Comparison of ENCODE assay signal across 18 cellular contexts in the genomic region with DNA sequence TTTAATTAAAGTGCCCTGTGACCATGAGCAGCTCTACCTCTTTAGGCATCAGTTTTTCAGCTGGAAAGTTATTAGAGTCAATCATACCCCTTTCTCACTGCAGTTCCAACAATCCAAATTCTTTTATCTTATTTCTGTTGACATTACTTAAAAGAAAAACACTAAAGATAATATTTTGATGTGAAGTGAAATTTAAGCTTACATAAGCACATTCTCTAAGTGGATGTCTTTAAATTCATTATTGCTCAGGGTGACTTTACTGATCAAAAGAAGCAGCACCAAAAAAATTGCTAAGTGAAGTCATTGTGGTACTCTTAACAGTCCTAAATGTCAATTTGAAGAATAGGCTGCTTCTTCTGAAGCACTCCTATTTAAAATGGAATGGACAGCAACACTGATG.
DNase-seq lines count a peak whose midpoint lies in the region; ATAC-seq, FAIRE-seq and TF ChIP-seq lines count a peak whose summit lies in the region.
"Had no signal": no experiment of that assay in that cellular context is flagged by ENCODE, and none has a peak within 500 bp of the region (broad histone marks: within the 10 kb centered on the region; RNA-seq: fewer than 3 reads in every experiment).

No MANE protein-coding gene starts in this region.

- no peak for TF ChIP-seq POLR2A in HepG2 (IDR thresholded peaks at IDR 0.05; ENCODE audit: insufficient read depth in 1 of 2, low read depth in 2 of 2, low read length in 2 of 2)
- no peak for TF ChIP-seq POLR2A in right lobe of liver (IDR thresholded peaks at IDR 0.05)
- no peak for TF ChIP-seq POLR2A in K562 (conservative IDR thresholded peaks at IDR 0.05)

- H3K9ac ChIP-seq in HepG2 (ENCODE audit: insufficient read depth, low read depth, low read length) (no peak overlapping the region), K562 (ENCODE audit: insufficient read depth in 1 of 2, low read depth in 2 of 2, low read length in 2 of 2) (no peak overlapping the region)

- no peaks in the 10 kb centered on the region for H3K36me3 Mint-ChIP-seq in activated T-helper 17 cell treated with anti-CD3 and anti-CD28 coated beads, Interleukin-2, amount 50 U/mL, for 72 hours (ENCODE audit: low read depth)
- H3K36me3 Mint-ChIP-seq: CD4-positive, alpha-beta memory T cell had no signal

- intact Hi-C loops in HepG2 (cut with micrococcal nuclease; ENCODE audit: unreplicated experiment), result no loop called here
- intact Hi-C loops in right lobe of liver (cut with DNase I), result no loop called here
- intact Hi-C loops in K562 (cut with micrococcal nuclease), result no loop called here
- intact Hi-C loops in right cardiac atrium (cut with DNase I), result no loop called here

- H4K20me1 ChIP-seq in HepG2 (ENCODE audit: insufficient read depth, low read length), result no peaks in the 10 kb centered on the region
- H4K20me1 ChIP-seq in K562 (replicated peaks; ENCODE audit: control insufficient read depth, insufficient read depth, low read length), result no peaks in the 10 kb centered on the region

- H3K9me1 ChIP-seq in K562 (ENCODE audit: control insufficient read depth, insufficient read depth, low read length), result no peaks in the 10 kb centered on the region

- H3K27ac ChIP-seq in HepG2 (ENCODE audit: extremely low read length, insufficient read depth, low read length), result no peak overlapping the region
- H3K27ac ChIP-seq in right lobe of liver, result no peak overlapping the region
- H3K27ac ChIP-seq in K562 (ENCODE audit: extremely low read depth, low read depth, low read length), result no peak overlapping the region
- no peak overlapping the region for H3K27ac ChIP-seq in right cardiac atrium (ENCODE audit: low read length)

- H3K36me3 ChIP-seq in HepG2 (replicated peaks in 1 of 2; ENCODE audit: control insufficient read depth in 1 of 2, insufficient read depth in 2 of 2, low read length in 2 of 2) (no peaks in the 10 kb centered on the region), right lobe of liver (no peaks in the 10 kb centered on the region), K562 (ENCODE audit: control insufficient read depth, insufficient read depth, low read length) (no peaks in the 10 kb centered on the region)

- H3K27me3 Mint-ChIP-seq in activated T-helper 17 cell treated with anti-CD3 and anti-CD28 coated beads, Interleukin-2, amount 50 U/mL, for 72 hours, result no peaks in the 10 kb centered on the region
- H3K27me3 Mint-ChIP-seq: CD4-positive, alpha-beta memory T cell had no signal

- CTCF ChIA-PET in HepG2 (lab: Yijun Ruan, JAX; ENCODE audit: low intra/inter-chr PET ratio, low total read pairs) (no interaction called here), K562 (lab: Yijun Ruan, JAX; ENCODE audit: low intra/inter-chr PET ratio) (no interaction called here)

- H3K4me2 ChIP-seq in HepG2 (ENCODE audit: low read depth, low read length), result no peak overlapping the region
- no peak overlapping the region for H3K4me2 ChIP-seq in K562 (ENCODE audit: insufficient read depth, low read length)
- H3K4me2 ChIP-seq: GM23338 had no signal

- DNase-seq in HepG2 (ENCODE audit: low spot score), result no peak
- no peak for DNase-seq in right lobe of liver
- no peak for DNase-seq in K562 (ENCODE audit: extremely low read depth in 1 of 4, low spot score in 3 of 4)
- peak; percentile 44 for DNase-seq in pons (ENCODE audit: low spot score)
- no peak for DNase-seq in right cardiac atrium
- DNase-seq: 8988T; CD4-positive, alpha-beta memory T cell; DMS 273 treated with DMSO at 0.1 percent for 48 hours; DMS79; EL; GDM1; H9 had no signal

- ATAC-seq in HepG2 (no peak), right lobe of liver (no peak), K562 (no peak), right cardiac atrium (no peak)
- ATAC-seq in activated T-helper 17 cell treated with anti-CD3 and anti-CD28 coated beads, Interleukin-2, amount 50 U/mL, for 72 hours (replicated peaks), result no peak
- ATAC-seq: GM12878, GM23338, HCT116 had no signal

- no peaks in the 10 kb centered on the region for H3K9me3 Mint-ChIP-seq in activated T-helper 17 cell treated with anti-CD3 and anti-CD28 coated beads, Interleukin-2, amount 50 U/mL, for 72 hours
- H3K9me3 Mint-ChIP-seq: CD4-positive, alpha-beta memory T cell; GM23338; H9 had no signal

- H3K27ac Mint-ChIP-seq in activated T-helper 17 cell treated with anti-CD3 and anti-CD28 coated beads, Interleukin-2, amount 50 U/mL, for 72 hours, result no peak overlapping the region
- H3K27ac Mint-ChIP-seq: CD4-positive, alpha-beta memory T cell; H9 had no signal

- TF ChIP-seq CTCF in HepG2 (CRISPR knock-in tag; IDR thresholded peaks at IDR 0.05), result no peak
- no peak for TF ChIP-seq CTCF in right lobe of liver (IDR thresholded peaks at IDR 0.05)
- no peak for TF ChIP-seq CTCF in K562 (IDR thresholded peaks at IDR 0.05 in 2 of 3, conservative IDR thresholded peaks at IDR 0.05 in 1 of 3; ENCODE audit: insufficient read depth in 2 of 3, low read depth in 1 of 3, low read length in 3 of 3)

- no TSS peak for BruUV-seq in HepG2 (replicated peaks; lab: Mats Ljungman, UMichigan)
- no TSS peak for BruUV-seq in K562 (replicated peaks; lab: Mats Ljungman, UMichigan)

- no peaks in the 10 kb centered on the region for H3K9me3 ChIP-seq in HepG2 (ENCODE audit: low read length)
- no peaks in the 10 kb centered on the region for H3K9me3 ChIP-seq in right lobe of liver
- no peaks in the 10 kb centered on the region for H3K9me3 ChIP-seq in K562 (replicated peaks; ENCODE audit: control insufficient read depth, insufficient read depth, low read depth, low read length)
- H3K9me3 ChIP-seq in right cardiac atrium (ENCODE audit: control insufficient read depth, low read length), result no peaks in the 10 kb centered on the region

- POLR2A ChIA-PET in HepG2 (lab: Yijun Ruan, JAX) (no interaction called here), K562 (lab: Yijun Ruan, JAX) (no interaction called here)

- H3K4me3 Mint-ChIP-seq in activated T-helper 17 cell treated with anti-CD3 and anti-CD28 coated beads, Interleukin-2, amount 50 U/mL, for 72 hours, result no peak overlapping the region
- H3K4me3 Mint-ChIP-seq: CD4-positive, alpha-beta memory T cell; GM23338; H9 had no signal

- no peaks in the 10 kb centered on the region for H3K27me3 ChIP-seq in HepG2 (ENCODE audit: control insufficient read depth in 1 of 2, insufficient read depth in 2 of 2, low read length in 2 of 2)
- no peaks in the 10 kb centered on the region for H3K27me3 ChIP-seq in right lobe of liver
- no peaks in the 10 kb centered on the region for H3K27me3 ChIP-seq in K562 (ENCODE audit: control insufficient read depth in 2 of 2, insufficient read depth in 2 of 2, low read length in 2 of 2)
- no peaks in the 10 kb centered on the region for H3K27me3 ChIP-seq in right cardiac atrium (ENCODE audit: control insufficient read depth, insufficient read depth)

- no peak for FAIRE-seq in HepG2 (lab: Jason Lieb, UNC)
- FAIRE-seq in K562 (lab: Jason Lieb, UNC), result no peak
- FAIRE-seq: D721Med, GM12878, GM19239 had no signal

- no peaks in the 10 kb centered on the region for H3K79me2 ChIP-seq in HepG2 (ENCODE audit: insufficient read depth, low read length)
- H3K79me2 ChIP-seq in K562 (ENCODE audit: control insufficient read depth, insufficient read depth, low read length), result no peaks in the 10 kb centered on the region

- TF ChIP-seq RAD21 in HepG2 (CRISPR knock-in tag; IDR thresholded peaks at IDR 0.05) (no peak), K562 (CRISPR knock-in tag; conservative IDR thresholded peaks at IDR 0.05 in 1 of 2, IDR thresholded peaks at IDR 0.05 in 1 of 2) (no peak)

- TF ChIP-seq EP300 in HepG2 (IDR thresholded peaks at IDR 0.05; ENCODE audit: low read depth in 2 of 2, low read length in 2 of 2) (no peak), HepG2 (CRISPR knock-in tag; IDR thresholded peaks at IDR 0.05; ENCODE audit: borderline replicate concordance) (no peak), K562 (IDR thresholded peaks at IDR 0.05; ENCODE audit: low read length) (no peak)

- in situ Hi-C loops in HepG2 (cut with HindIII; ENCODE audit: extremely low pct_ligation_motif_present, low pct_unique_long_range_greater_than_20kb) (no loop called here), K562 (cut with MboI) (no loop called here)

- no peak overlapping the region for H3K4me3 ChIP-seq in HepG2 (replicated peaks in 1 of 3; ENCODE audit: insufficient read depth in 1 of 3, low read depth in 2 of 3, low read length in 3 of 3)
- no peak overlapping the region for H3K4me3 ChIP-seq in right lobe of liver
- no peak overlapping the region for H3K4me3 ChIP-seq in K562
- H3K4me3 ChIP-seq in right cardiac atrium (ENCODE audit: low read length), result no peak overlapping the region
- H3K4me3 ChIP-seq: GM12878, GM23338 had no signal

- no peak overlapping the region for H2AFZ ChIP-seq in HepG2 (ENCODE audit: low read length)
- H2AFZ ChIP-seq in K562 (ENCODE audit: low read depth, low read length), result no peak overlapping the region
- H2AFZ ChIP-seq: GM23338 had no signal

- H3K4me1 Mint-ChIP-seq in activated T-helper 17 cell treated with anti-CD3 and anti-CD28 coated beads, Interleukin-2, amount 50 U/mL, for 72 hours, result no peaks in the 10 kb centered on the region
- H3K4me1 Mint-ChIP-seq: CD4-positive, alpha-beta memory T cell had no signal

- H3K4me1 ChIP-seq in HepG2 (ENCODE audit: insufficient read depth, low read length) (no peaks in the 10 kb centered on the region), right lobe of liver (no peaks in the 10 kb centered on the region), K562 (replicated peaks in 1 of 2; ENCODE audit: control insufficient read depth in 2 of 2, insufficient read depth in 2 of 2, low read length in 2 of 2) (no peaks in the 10 kb centered on the region), right cardiac atrium (ENCODE audit: control insufficient read depth, insufficient read depth, low read length) (no peaks in the 10 kb centered on the region)

TF ChIP-seq in HepG2, 621 proteins besides CTCF, POLR2A, EP300 and RAD21 (continues in another document):
- TF ChIP-seq KLF13 (CRISPR knock-in tag; IDR thresholded peaks at IDR 0.05) (no peak), NFE2L1 (CRISPR knock-in tag; IDR thresholded peaks at IDR 0.05; ENCODE audit: borderline replicate concordance) (no peak)

TF ChIP-seq in K562, 482 proteins besides CTCF, POLR2A, EP300 and RAD21:
- TF ChIP-seq, protein P1, sequence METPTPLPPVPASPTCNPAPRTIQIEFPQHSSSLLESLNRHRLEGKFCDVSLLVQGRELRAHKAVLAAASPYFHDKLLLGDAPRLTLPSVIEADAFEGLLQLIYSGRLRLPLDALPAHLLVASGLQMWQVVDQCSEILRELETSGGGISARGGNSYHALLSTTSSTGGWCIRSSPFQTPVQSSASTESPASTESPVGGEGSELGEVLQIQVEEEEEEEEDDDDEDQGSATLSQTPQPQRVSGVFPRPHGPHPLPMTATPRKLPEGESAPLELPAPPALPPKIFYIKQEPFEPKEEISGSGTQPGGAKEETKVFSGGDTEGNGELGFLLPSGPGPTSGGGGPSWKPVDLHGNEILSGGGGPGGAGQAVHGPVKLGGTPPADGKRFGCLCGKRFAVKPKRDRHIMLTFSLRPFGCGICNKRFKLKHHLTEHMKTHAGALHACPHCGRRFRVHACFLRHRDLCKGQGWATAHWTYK (CRISPR knock-in tag; IDR thresholded peaks at IDR 0.05), result no peak
- TF ChIP-seq KDM4B (IDR thresholded peaks at IDR 0.05; ENCODE audit: borderline replicate concordance in 2 of 2, low read depth in 1 of 2) (no peak), MAFK (IDR thresholded peaks at IDR 0.05; ENCODE audit: low read length) (peak; percentile 37; the same call in 1 of the 2 replicates), FOXA1 (IDR thresholded peaks at IDR 0.05; ENCODE audit: borderline replicate concordance) (no peak)
TF ChIP-seq in K562: peak in this region for 1.
